In genomic region chr6:125714431-125715090, GRCh38 we compare ENCODE assay signal across 10 cellular contexts. TPM values are rescaled to one million over a fixed set of nuclear protein-coding genes. Genes with fewer than 3 reads are reported as not detected.
A peak's percentile ranks its signal among the peaks of the same experiment; 100 is the strongest.
DNase-seq lines count a peak whose midpoint lies in the region; ATAC-seq and TF ChIP-seq lines count a peak whose summit lies in the region.
"Had no signal": no experiment of that assay in that cellular context is flagged by ENCODE, and none has a peak within 500 bp of the region (broad histone marks: within the 10 kb centered on the region; RNA-seq: fewer than 3 reads in every experiment).

No MANE protein-coding gene starts in this region.

- H3K79me1 ChIP-seq in mesenchymal stem cell (replicated peaks; ENCODE audit: low read length, poor library complexity, severe bottlenecking), result no peaks in the 10 kb centered on the region

- intact Hi-C loops in A673 (cut with micrococcal nuclease; ENCODE audit: unreplicated experiment), result no loop called here

- no peak overlapping the region for H3K9ac ChIP-seq in mesenchymal stem cell (ENCODE audit: low read length)

- no peak overlapping the region for H3K18ac ChIP-seq in mesenchymal stem cell (ENCODE audit: low read depth in 1 of 2, low read length in 2 of 2)

- CTCF ChIA-PET in A673 (lab: Charles Lee), result no interaction called here

- H3K9me3 ChIP-seq in mesenchymal stem cell (ENCODE audit: control insufficient read depth, low read length), result peaks cover 27% of the 10 kb centered on the region
- H3K9me3 ChIP-seq in A673 (ENCODE audit: low read depth, low read length, poor library complexity, severe bottlenecking), result peaks cover 6% of the 10 kb centered on the region
- H3K9me3 ChIP-seq: adrenal gland had no signal

- H3K23ac ChIP-seq in mesenchymal stem cell (ENCODE audit: low read length in 2 of 2), result no peak overlapping the region

- ATAC-seq in GM18907 (IDR thresholded peaks at IDR 0.05; ENCODE audit: unreplicated experiment) (peak; percentile 80), GM21529 (IDR thresholded peaks at IDR 0.05; ENCODE audit: unreplicated experiment) (peak; percentile 54), HG03378 (IDR thresholded peaks at IDR 0.05; ENCODE audit: unreplicated experiment) (peak; percentile 60)

- POLR2A ChIA-PET in A673 (lab: Charles Lee; ENCODE audit: low non-redundant PET), result no interaction called here

- H2AK5ac ChIP-seq in mesenchymal stem cell (ENCODE audit: low read length, severe bottlenecking), result no peak overlapping the region

- no peak overlapping the region for H2BK12ac ChIP-seq in mesenchymal stem cell (ENCODE audit: low read length in 2 of 2)

- H3K14ac ChIP-seq in mesenchymal stem cell (ENCODE audit: low read length in 2 of 2), result no peak overlapping the region

- 67% methylated on average over 2 of the region's 2 CpGs for WGBS in mesenchymal stem cell

- no peak overlapping the region for H3K4me2 ChIP-seq in mesenchymal stem cell (ENCODE audit: low read length, poor library complexity, severe bottlenecking)

- H4K91ac ChIP-seq in mesenchymal stem cell (ENCODE audit: low read length), result no peak overlapping the region

- H2BK120ac ChIP-seq in mesenchymal stem cell (ENCODE audit: low read depth, low read length), result no peak overlapping the region

- H3K27ac ChIP-seq in mesenchymal stem cell (ENCODE audit: low read length, poor library complexity, severe bottlenecking) (peak overlapping the region; percentile 24), A673 (ENCODE audit: low read depth, low read length, poor library complexity, severe bottlenecking) (no peak overlapping the region)
- H3K27ac ChIP-seq: adrenal gland had no signal

- TF ChIP-seq CTCF in A673 (conservative IDR thresholded peaks at IDR 0.05; ENCODE audit: low read depth, low read length), result no peak
- no peak for TF ChIP-seq CTCF in GM10266 (IDR thresholded peaks at IDR 0.05; ENCODE audit: control insufficient read depth, insufficient read depth, low read depth, missing control alignments)

- H3K27me3 ChIP-seq in mesenchymal stem cell (ENCODE audit: control insufficient read depth in 1 of 2, insufficient read depth in 1 of 2, low read length in 2 of 2), result no peaks in the 10 kb centered on the region
- H3K27me3 ChIP-seq in A673 (replicated peaks; ENCODE audit: insufficient read depth, low read depth, low read length, poor library complexity), result no peaks in the 10 kb centered on the region
- H3K27me3 ChIP-seq: adrenal gland had no signal

- no peak overlapping the region for H4K8ac ChIP-seq in mesenchymal stem cell (ENCODE audit: low read length)

- H2BK15ac ChIP-seq in mesenchymal stem cell (ENCODE audit: low read depth, poor library complexity, severe bottlenecking), result no peak overlapping the region

- DNase-seq in mesenchymal stem cell (no peak), A673 (ENCODE audit: low spot score) (no peak), GM10266 (ENCODE audit: extremely low spot score) (no peak), hippocampal formation (lab: John Stamatoyannopoulos, UW) (no peak)
- DNase-seq: adrenal gland, NCI-H1930 had no signal

- H3K4me1 ChIP-seq in mesenchymal stem cell (ENCODE audit: control insufficient read depth, insufficient read depth, low read depth, low read length) (peaks cover 7% of the 10 kb centered on the region), A673 (ENCODE audit: insufficient read depth, low read length, poor library complexity, severe bottlenecking) (no peaks in the 10 kb centered on the region)
- H3K4me1 ChIP-seq: adrenal gland had no signal

- H2BK5ac ChIP-seq in mesenchymal stem cell (ENCODE audit: low read depth, low read length, poor library complexity, severe bottlenecking), result no peak overlapping the region

- no peak overlapping the region for H3K4ac ChIP-seq in mesenchymal stem cell (ENCODE audit: low read depth in 1 of 2, low read length in 2 of 2)

- no peaks in the 10 kb centered on the region for H3K36me3 ChIP-seq in mesenchymal stem cell (ENCODE audit: control insufficient read depth in 1 of 2, insufficient read depth in 2 of 2, low read depth in 1 of 2, low read length in 2 of 2)
- no peaks in the 10 kb centered on the region for H3K36me3 ChIP-seq in A673 (ENCODE audit: insufficient read depth, low read length, poor library complexity, severe bottlenecking)
- H3K36me3 ChIP-seq: adrenal gland had no signal

- no peak overlapping the region for H3K4me3 ChIP-seq in mesenchymal stem cell (ENCODE audit: insufficient read depth in 1 of 2, low read depth in 1 of 2, low read length in 2 of 2)
- no peak overlapping the region for H3K4me3 ChIP-seq in A673 (ENCODE audit: low read depth, low read length, poor library complexity, severe bottlenecking)
- H3K4me3 ChIP-seq: adrenal gland had no signal

- no TSS peak for BruUV-seq in A673 (replicated peaks; lab: Mats Ljungman, UMichigan)

- no peak overlapping the region for H2AFZ ChIP-seq in mesenchymal stem cell (ENCODE audit: low read depth, low read length)

RNA-seq across cellular contexts. Expression of gene HEY2, which starts 34.9 kb away (rescaled TPM):
- 0.29 TPM for polyA plus RNA-seq in mesenchymal stem cell (2013, experiment 1 of 2)
- 0.25 TPM for polyA plus RNA-seq in mesenchymal stem cell (2013, experiment 2 of 2)
- total RNA-seq in A673 (2021), result 0.15 and 0.32 TPM in 2 replicates
- total RNA-seq: fibroblast of villous mesenchyme had no signal
